ENCODE assay signal across 36 cellular contexts in genomic region chr13:90246005-90246404, GRCh38.
"Had no signal": no experiment of that assay in that cellular context is flagged by ENCODE, and none has a peak within 500 bp of the region (broad histone marks: within the 10 kb centered on the region; RNA-seq: fewer than 3 reads in every experiment).

No MANE protein-coding gene starts in this region.

- H3K27ac Mint-ChIP-seq: activated B cell treated with CpG ODN at 0.5 μM for 24 hours; activated CD4-positive, alpha-beta memory T cell treated with anti-CD3 and anti-CD28 coated beads for 36 hours; activated CD4-positive, alpha-beta T cell treated with anti-CD3 and anti-CD28 coated beads, Interleukin-2, amount 10 ng/mL, durations not matched to agents 24 days and 14 days; activated CD8-positive, alpha-beta T cell treated with anti-CD3 and anti-CD28 coated beads for 36 hours; activated naive CD4-positive, alpha-beta T cell treated with anti-CD3 and anti-CD28 coated beads for 36 hours; activated naive CD4-positive, alpha-beta T cell treated with anti-CD3 and anti-CD28 coated beads, Interleukin-2, amount 50 U/mL, for 72 hours; activated naive CD8-positive, alpha-beta T cell treated with anti-CD3 and anti-CD28 coated beads for 36 hours; activated T-cell treated with anti-CD3 and anti-CD28 coated beads, Interleukin-2, amount 50 U/mL, for 72 hours; activated T-helper 1 cell treated with anti-CD3 and anti-CD28 coated beads, Interleukin-12 subunit alpha, Interleukin-12 subunit beta, Interleukin-2, Interleukin-4 antibody, amounts not matched to agents 30 ng/mL and 10 ng/mL and 1 ng/mL, durations not matched to agents 14 hours and 24 hours and 36 hours; activated T-helper 17 cell treated with anti-CD3 and anti-CD28 coated beads, Interleukin-2, amount 50 U/mL, for 72 hours; T-helper 1 cell treated with Interleukin-12 subunit alpha and Interleukin-12 subunit beta and Interleukin-4 antibody, amounts not matched to agents 30 μg/mL and 1 μg/mL, for 36 hours; T-helper 2 cell treated with Interferon-gamma antibody and Interleukin-4, amounts not matched to agents 5 μg/mL and 100 μg/mL, for 36 hours had no signal

- H3K4me3 ChIP-seq: adrenal gland, body of pancreas, breast epithelium had no signal

- H3K27me3 Mint-ChIP-seq: activated B cell treated with CpG ODN at 0.5 μM for 24 hours; activated CD4-positive, alpha-beta memory T cell treated with anti-CD3 and anti-CD28 coated beads for 36 hours; activated CD4-positive, alpha-beta T cell treated with anti-CD3 and anti-CD28 coated beads, Interleukin-2, amount 10 ng/mL, durations not matched to agents 24 days and 14 days; activated CD8-positive, alpha-beta T cell treated with anti-CD3 and anti-CD28 coated beads for 36 hours; activated naive CD8-positive, alpha-beta T cell treated with anti-CD3 and anti-CD28 coated beads for 36 hours; activated T-helper 17 cell treated with anti-CD3 and anti-CD28 coated beads, Interleukin-2, amount 50 U/mL, for 72 hours had no signal

- H3K27ac ChIP-seq: adrenal gland, body of pancreas, brain microvascular endothelial cell, breast epithelium, WERI-Rb-1 had no signal

- H3K4me3 Mint-ChIP-seq: activated B cell treated with CpG ODN at 0.5 μM for 24 hours; activated CD4-positive, alpha-beta memory T cell treated with anti-CD3 and anti-CD28 coated beads for 36 hours; activated CD4-positive, alpha-beta T cell treated with anti-CD3 and anti-CD28 coated beads, Interleukin-2, amount 10 ng/mL, durations not matched to agents 24 days and 14 days; activated CD8-positive, alpha-beta T cell treated with anti-CD3 and anti-CD28 coated beads for 36 hours; activated naive CD4-positive, alpha-beta T cell treated with anti-CD3 and anti-CD28 coated beads for 36 hours; activated naive CD8-positive, alpha-beta T cell treated with anti-CD3 and anti-CD28 coated beads for 36 hours; activated T-cell treated with anti-CD3 and anti-CD28 coated beads, Interleukin-2, amount 50 U/mL, for 4 hours; activated T-cell treated with anti-CD3 and anti-CD28 coated beads, Interleukin-2, amount 50 U/mL, for 72 hours; activated T-helper 1 cell treated with anti-CD3 and anti-CD28 coated beads, Interleukin-12 subunit alpha, Interleukin-12 subunit beta, Interleukin-2, Interleukin-4 antibody, amounts not matched to agents 30 ng/mL and 10 ng/mL and 1 ng/mL, durations not matched to agents 14 hours and 24 hours and 36 hours; activated T-helper 17 cell treated with anti-CD3 and anti-CD28 coated beads, Interleukin-2, amount 50 U/mL, for 72 hours; T-helper 1 cell treated with Interleukin-12 subunit alpha and Interleukin-12 subunit beta and Interleukin-4 antibody, amounts not matched to agents 30 μg/mL and 1 μg/mL, for 36 hours; T-helper 2 cell treated with Interferon-gamma antibody and Interleukin-4, amounts not matched to agents 5 μg/mL and 100 μg/mL, for 36 hours had no signal

- DNase-seq: activated B cell treated with CpG ODN at 0.5 μM for 24 hours; activated CD4-positive, alpha-beta memory T cell treated with anti-CD3 and anti-CD28 coated beads for 36 hours; activated CD4-positive, alpha-beta T cell treated with anti-CD3 and anti-CD28 coated beads for 4 hours; activated CD4-positive, alpha-beta T cell treated with anti-CD3 and anti-CD28 coated beads, Interleukin-2, amount 10 ng/mL, durations not matched to agents 24 days and 14 days; activated CD4-positive, alpha-beta T cell treated with anti-CD3 and anti-CD28 coated beads, Interleukin-2, amount 50 U/mL, for 1 hour; activated CD4-positive, alpha-beta T cell treated with anti-CD3 and anti-CD28 coated beads, Interleukin-2, amount 50 U/mL, for 4 hours; activated CD4-positive, CD25-positive, alpha-beta regulatory T cell treated with anti-CD3 and anti-CD28 coated beads, Interleukin-2, amount 50 U/mL, for 72 hours; activated CD8-positive, alpha-beta memory T cell treated with anti-CD3 and anti-CD28 coated beads, Interleukin-2, amount 50 U/mL, for 4 hours; activated CD8-positive, alpha-beta T cell treated with anti-CD3 and anti-CD28 coated beads for 36 hours; activated effector memory CD4-positive, alpha-beta T cell treated with anti-CD3 and anti-CD28 coated beads, Interleukin-2, amount 50 U/mL, for 16 hours; activated gamma-delta T cell treated with Interleukin-2 at 50 U/mL for 16 hours; activated naive CD4-positive, alpha-beta T cell; activated naive CD4-positive, alpha-beta T cell treated with anti-CD3 and anti-CD28 coated beads for 36 hours; activated naive CD4-positive, alpha-beta T cell treated with anti-CD3 and anti-CD28 coated beads, Interleukin-2, amount 50 U/mL, for 16 hours; activated naive CD8-positive, alpha-beta T cell treated with anti-CD3 and anti-CD28 coated beads for 36 hours; activated T-cell treated with anti-CD3 and anti-CD28 coated beads for 4 hours; activated T-cell treated with anti-CD3 and anti-CD28 coated beads, Interleukin-2, amount 50 U/mL, for 1 hour; activated T-cell treated with anti-CD3 and anti-CD28 coated beads, Interleukin-2, amount 50 U/mL, for 4 hours; activated T-cell treated with anti-CD3 and anti-CD28 coated beads, Interleukin-2, amount 50 U/mL, for 72 hours; adrenal gland; amniotic stem cell; aorta; body of pancreas; brain microvascular endothelial cell; central memory CD4-positive, alpha-beta T cell; T-helper 1 cell; T-helper 2 cell; T-helper 9 cell; WERI-Rb-1 had no signal

- H3K4me1 Mint-ChIP-seq: activated B cell treated with CpG ODN at 0.5 μM for 24 hours; activated CD4-positive, alpha-beta T cell treated with anti-CD3 and anti-CD28 coated beads, Interleukin-2, amount 10 ng/mL, durations not matched to agents 24 days and 14 days; activated naive CD8-positive, alpha-beta T cell treated with anti-CD3 and anti-CD28 coated beads for 36 hours; activated T-helper 17 cell treated with anti-CD3 and anti-CD28 coated beads, Interleukin-2, amount 50 U/mL, for 72 hours had no signal

- H3K36me3 ChIP-seq: adrenal gland, brain microvascular endothelial cell, breast epithelium, WERI-Rb-1 had no signal

- FAIRE-seq: astrocyte had no signal

- H3K9me3 ChIP-seq: adrenal gland, body of pancreas had no signal

- H3K36me3 Mint-ChIP-seq: activated CD4-positive, alpha-beta memory T cell treated with anti-CD3 and anti-CD28 coated beads for 36 hours; activated naive CD8-positive, alpha-beta T cell treated with anti-CD3 and anti-CD28 coated beads for 36 hours had no signal

- H3K27me3 ChIP-seq: adrenal gland, body of pancreas, brain microvascular endothelial cell, breast epithelium had no signal
